ENCODE assay signal across 1 cellular context in the genomic region with DNA sequence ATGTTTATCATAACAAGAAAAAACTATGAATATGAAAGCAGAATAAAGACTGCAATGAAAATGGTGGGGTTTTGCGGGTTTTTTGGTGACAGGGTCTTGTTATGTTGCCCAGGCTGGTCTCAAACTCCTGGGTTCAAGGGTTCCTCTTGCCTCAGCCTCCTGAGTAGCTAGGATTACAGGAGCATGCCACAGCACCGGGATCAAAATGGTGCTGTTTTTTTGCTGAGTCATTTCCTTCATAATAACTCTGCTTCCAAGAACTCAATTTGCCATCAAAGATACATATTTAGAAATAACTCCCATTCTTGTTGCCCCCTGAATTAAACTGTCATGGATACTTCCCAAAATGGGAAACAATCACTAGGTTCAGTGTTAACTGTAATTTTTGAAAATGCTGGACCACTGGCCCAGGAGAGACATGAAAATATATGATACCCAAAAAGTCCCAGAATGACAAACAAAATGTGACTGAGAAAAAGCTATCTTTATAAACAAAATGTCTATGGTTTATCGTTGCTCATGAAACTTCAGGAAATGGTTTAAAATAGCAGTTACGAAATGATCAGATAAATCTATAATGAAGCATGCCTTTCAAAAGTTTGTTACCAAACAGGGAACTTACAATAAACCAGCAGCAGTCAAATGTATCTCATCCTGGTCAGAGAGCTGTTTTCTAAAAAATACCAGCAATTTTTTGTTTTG.
A peak's percentile ranks its signal among the peaks of the same experiment; 100 is the strongest.
TF ChIP-seq lines count a peak whose summit lies in the region.

No MANE protein-coding gene starts in this region.

TF ChIP-seq in K562, 482 proteins besides CTCF, POLR2A, EP300 and RAD21 (continued from another document and continues in another):
- TF ChIP-seq, protein P1, sequence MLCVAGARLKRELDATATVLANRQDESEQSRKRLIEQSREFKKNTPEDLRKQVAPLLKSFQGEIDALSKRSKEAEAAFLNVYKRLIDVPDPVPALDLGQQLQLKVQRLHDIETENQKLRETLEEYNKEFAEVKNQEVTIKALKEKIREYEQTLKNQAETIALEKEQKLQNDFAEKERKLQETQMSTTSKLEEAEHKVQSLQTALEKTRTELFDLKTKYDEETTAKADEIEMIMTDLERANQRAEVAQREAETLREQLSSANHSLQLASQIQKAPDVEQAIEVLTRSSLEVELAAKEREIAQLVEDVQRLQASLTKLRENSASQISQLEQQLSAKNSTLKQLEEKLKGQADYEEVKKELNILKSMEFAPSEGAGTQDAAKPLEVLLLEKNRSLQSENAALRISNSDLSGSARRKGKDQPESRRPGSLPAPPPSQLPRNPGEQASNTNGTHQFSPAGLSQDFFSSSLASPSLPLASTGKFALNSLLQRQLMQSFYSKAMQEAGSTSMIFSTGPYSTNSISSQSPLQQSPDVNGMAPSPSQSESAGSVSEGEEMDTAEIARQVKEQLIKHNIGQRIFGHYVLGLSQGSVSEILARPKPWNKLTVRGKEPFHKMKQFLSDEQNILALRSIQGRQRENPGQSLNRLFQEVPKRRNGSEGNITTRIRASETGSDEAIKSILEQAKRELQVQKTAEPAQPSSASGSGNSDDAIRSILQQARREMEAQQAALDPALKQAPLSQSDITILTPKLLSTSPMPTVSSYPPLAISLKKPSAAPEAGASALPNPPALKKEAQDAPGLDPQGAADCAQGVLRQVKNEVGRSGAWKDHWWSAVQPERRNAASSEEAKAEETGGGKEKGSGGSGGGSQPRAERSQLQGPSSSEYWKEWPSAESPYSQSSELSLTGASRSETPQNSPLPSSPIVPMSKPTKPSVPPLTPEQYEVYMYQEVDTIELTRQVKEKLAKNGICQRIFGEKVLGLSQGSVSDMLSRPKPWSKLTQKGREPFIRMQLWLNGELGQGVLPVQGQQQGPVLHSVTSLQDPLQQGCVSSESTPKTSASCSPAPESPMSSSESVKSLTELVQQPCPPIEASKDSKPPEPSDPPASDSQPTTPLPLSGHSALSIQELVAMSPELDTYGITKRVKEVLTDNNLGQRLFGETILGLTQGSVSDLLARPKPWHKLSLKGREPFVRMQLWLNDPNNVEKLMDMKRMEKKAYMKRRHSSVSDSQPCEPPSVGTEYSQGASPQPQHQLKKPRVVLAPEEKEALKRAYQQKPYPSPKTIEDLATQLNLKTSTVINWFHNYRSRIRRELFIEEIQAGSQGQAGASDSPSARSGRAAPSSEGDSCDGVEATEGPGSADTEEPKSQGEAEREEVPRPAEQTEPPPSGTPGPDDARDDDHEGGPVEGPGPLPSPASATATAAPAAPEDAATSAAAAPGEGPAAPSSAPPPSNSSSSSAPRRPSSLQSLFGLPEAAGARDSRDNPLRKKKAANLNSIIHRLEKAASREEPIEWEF (CRISPR knock-in tag; IDR thresholded peaks at IDR 0.05): peak; percentile 88
- TF ChIP-seq CEBPG (CRISPR knock-in tag; IDR thresholded peaks at IDR 0.05) (no peak), CEBPG (tag; conservative IDR thresholded peaks at IDR 0.05 in 1 of 2, IDR thresholded peaks at IDR 0.05 in 1 of 2) (peak; percentile 20 to 53; a peak in 2 of 4 replicates), ZSCAN29 (IDR thresholded peaks at IDR 0.05) (no peak), ETV5 (CRISPR knock-in tag; IDR thresholded peaks at IDR 0.05; ENCODE audit: low read depth) (no peak; the same call in 1 of the 2 replicates), KLF16 (IDR thresholded peaks at IDR 0.05) (no peak), SRSF9 (IDR thresholded peaks at IDR 0.05; ENCODE audit: borderline replicate concordance, low read depth, low read length) (no peak), NR4A1 (CRISPR knock-in tag; IDR thresholded peaks at IDR 0.05) (no peak), NR4A1 (tag; IDR thresholded peaks at IDR 0.05) (peak; percentile 82; the same call in 1 of the 2 replicates), CCNT2 (IDR thresholded peaks at IDR 0.05; ENCODE audit: borderline replicate concordance, extremely low read depth, insufficient read length, low read depth, low read length) (no peak), ZNF23 (CRISPR knock-in tag; IDR thresholded peaks at IDR 0.05) (no peak), DMBX1 (CRISPR knock-in tag; IDR thresholded peaks at IDR 0.05; ENCODE audit: borderline replicate concordance) (peak; percentile 91), COPS2 (conservative IDR thresholded peaks at IDR 0.05) (no peak), FOXA1 (IDR thresholded peaks at IDR 0.05; ENCODE audit: borderline replicate concordance) (no peak), RFX7 (CRISPR knock-in tag; IDR thresholded peaks at IDR 0.05) (no peak), ZNF408 (CRISPR knock-in tag; IDR thresholded peaks at IDR 0.05; ENCODE audit: low read depth) (no peak), POLR3G (IDR thresholded peaks at IDR 0.05; ENCODE audit: extremely low read depth, insufficient read length, insufficient replicate concordance) (no peak), ZNF586 (CRISPR knock-in tag; conservative IDR thresholded peaks at IDR 0.05) (0 out of 2 replicates have a peak, but pooled peaks have one; percentile 31), SMAD2 (IDR thresholded peaks at IDR 0.05; ENCODE audit: low read depth, low read length) (no peak), ZC3H4 (CRISPR knock-in tag; IDR thresholded peaks at IDR 0.05; ENCODE audit: borderline replicate concordance) (no peak), GABPA (tag; conservative IDR thresholded peaks at IDR 0.05; ENCODE audit: low read depth) (peak; percentile 47), POLR2H (tag; IDR thresholded peaks at IDR 0.05; ENCODE audit: low read depth) (peak; percentile 92), SRSF3 (IDR thresholded peaks at IDR 0.05; ENCODE audit: insufficient read depth, low read length) (no peak), ZNF444 (CRISPR knock-in tag; IDR thresholded peaks at IDR 0.05) (0 out of 2 replicates have a peak, but pooled peaks have one; percentile 61), HNRNPLL (IDR thresholded peaks at IDR 0.05; ENCODE audit: low read depth, low read length, poor library complexity, severe bottlenecking) (no peak), POLR2B (IDR thresholded peaks at IDR 0.05; ENCODE audit: low read depth, partially characterized antibody) (no peak), MYBL2 (IDR thresholded peaks at IDR 0.05; ENCODE audit: low read depth) (peak; percentile 43; the same call in 1 of the 2 replicates), MYBL2 (CRISPR knock-in tag; IDR thresholded peaks at IDR 0.05; ENCODE audit: borderline replicate concordance) (no peak), ZNF174 (CRISPR knock-in tag; IDR thresholded peaks at IDR 0.05) (no peak), IFI16 (CRISPR knock-in tag; IDR thresholded peaks at IDR 0.05) (no peak), ZNF384 (IDR thresholded peaks at IDR 0.05; ENCODE audit: low read depth, low read length) (0 out of 2 replicates have a peak, but pooled peaks have one; percentile 21), MECOM (CRISPR knock-in tag; IDR thresholded peaks at IDR 0.05) (peak; percentile 44; the same call in 1 of the 2 replicates), ZNF668 (CRISPR knock-in tag; IDR thresholded peaks at IDR 0.05) (no peak; the same call in 1 of the 2 replicates), HDAC6 (IDR thresholded peaks at IDR 0.05; ENCODE audit: low read depth, low read length) (no peak), ZBED1 (IDR thresholded peaks at IDR 0.05) (no peak)
- TF ChIP-seq, protein P2, sequence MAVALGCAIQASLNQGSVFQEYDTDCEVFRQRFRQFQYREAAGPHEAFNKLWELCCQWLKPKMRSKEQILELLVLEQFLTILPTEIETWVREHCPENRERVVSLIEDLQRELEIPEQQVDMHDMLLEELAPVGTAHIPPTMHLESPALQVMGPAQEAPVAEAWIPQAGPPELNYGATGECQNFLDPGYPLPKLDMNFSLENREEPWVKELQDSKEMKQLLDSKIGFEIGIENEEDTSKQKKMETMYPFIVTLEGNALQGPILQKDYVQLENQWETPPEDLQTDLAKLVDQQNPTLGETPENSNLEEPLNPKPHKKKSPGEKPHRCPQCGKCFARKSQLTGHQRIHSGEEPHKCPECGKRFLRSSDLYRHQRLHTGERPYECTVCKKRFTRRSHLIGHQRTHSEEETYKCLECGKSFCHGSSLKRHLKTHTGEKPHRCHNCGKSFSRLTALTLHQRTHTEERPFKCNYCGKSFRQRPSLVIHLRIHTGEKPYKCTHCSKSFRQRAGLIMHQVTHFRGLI (CRISPR knock-in tag; IDR thresholded peaks at IDR 0.05): peak; percentile 47; the same call in 1 of the 2 replicates
- TF ChIP-seq, protein P3, sequence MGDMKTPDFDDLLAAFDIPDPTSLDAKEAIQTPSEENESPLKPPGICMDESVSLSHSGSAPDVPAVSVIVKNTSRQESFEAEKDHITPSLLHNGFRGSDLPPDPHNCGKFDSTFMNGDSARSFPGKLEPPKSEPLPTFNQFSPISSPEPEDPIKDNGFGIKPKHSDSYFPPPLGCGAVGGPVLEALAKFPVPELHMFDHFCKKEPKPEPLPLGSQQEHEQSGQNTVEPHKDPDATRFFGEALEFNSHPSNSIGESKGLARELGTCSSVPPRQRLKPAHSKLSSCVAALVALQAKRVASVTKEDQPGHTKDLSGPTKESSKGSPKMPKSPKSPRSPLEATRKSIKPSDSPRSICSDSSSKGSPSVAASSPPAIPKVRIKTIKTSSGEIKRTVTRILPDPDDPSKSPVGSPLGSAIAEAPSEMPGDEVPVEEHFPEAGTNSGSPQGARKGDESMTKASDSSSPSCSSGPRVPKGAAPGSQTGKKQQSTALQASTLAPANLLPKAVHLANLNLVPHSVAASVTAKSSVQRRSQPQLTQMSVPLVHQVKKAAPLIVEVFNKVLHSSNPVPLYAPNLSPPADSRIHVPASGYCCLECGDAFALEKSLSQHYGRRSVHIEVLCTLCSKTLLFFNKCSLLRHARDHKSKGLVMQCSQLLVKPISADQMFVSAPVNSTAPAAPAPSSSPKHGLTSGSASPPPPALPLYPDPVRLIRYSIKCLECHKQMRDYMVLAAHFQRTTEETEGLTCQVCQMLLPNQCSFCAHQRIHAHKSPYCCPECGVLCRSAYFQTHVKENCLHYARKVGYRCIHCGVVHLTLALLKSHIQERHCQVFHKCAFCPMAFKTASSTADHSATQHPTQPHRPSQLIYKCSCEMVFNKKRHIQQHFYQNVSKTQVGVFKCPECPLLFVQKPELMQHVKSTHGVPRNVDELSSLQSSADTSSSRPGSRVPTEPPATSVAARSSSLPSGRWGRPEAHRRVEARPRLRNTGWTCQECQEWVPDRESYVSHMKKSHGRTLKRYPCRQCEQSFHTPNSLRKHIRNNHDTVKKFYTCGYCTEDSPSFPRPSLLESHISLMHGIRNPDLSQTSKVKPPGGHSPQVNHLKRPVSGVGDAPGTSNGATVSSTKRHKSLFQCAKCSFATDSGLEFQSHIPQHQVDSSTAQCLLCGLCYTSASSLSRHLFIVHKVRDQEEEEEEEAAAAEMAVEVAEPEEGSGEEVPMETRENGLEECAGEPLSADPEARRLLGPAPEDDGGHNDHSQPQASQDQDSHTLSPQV (IDR thresholded peaks at IDR 0.05): peak; percentile 99
- TF ChIP-seq, protein P4, sequence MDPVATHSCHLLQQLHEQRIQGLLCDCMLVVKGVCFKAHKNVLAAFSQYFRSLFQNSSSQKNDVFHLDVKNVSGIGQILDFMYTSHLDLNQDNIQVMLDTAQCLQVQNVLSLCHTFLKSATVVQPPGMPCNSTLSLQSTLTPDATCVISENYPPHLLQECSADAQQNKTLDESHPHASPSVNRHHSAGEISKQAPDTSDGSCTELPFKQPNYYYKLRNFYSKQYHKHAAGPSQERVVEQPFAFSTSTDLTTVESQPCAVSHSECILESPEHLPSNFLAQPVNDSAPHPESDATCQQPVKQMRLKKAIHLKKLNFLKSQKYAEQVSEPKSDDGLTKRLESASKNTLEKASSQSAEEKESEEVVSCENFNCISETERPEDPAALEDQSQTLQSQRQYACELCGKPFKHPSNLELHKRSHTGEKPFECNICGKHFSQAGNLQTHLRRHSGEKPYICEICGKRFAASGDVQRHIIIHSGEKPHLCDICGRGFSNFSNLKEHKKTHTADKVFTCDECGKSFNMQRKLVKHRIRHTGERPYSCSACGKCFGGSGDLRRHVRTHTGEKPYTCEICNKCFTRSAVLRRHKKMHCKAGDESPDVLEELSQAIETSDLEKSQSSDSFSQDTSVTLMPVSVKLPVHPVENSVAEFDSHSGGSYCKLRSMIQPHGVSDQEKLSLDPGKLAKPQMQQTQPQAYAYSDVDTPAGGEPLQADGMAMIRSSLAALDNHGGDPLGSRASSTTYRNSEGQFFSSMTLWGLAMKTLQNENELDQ (CRISPR knock-in tag; IDR thresholded peaks at IDR 0.05; ENCODE audit: borderline replicate concordance): no peak
- TF ChIP-seq, protein P5, sequence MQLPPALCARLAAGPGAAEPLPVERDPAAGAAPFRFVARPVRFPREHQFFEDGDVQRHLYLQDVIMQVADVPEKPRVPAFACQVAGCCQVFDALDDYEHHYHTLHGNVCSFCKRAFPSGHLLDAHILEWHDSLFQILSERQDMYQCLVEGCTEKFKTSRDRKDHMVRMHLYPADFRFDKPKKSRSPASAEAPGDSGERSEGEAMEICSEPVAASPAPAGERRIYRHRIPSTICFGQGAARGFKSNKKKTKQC (CRISPR knock-in tag; IDR thresholded peaks at IDR 0.05): no peak
- TF ChIP-seq, protein P6, sequence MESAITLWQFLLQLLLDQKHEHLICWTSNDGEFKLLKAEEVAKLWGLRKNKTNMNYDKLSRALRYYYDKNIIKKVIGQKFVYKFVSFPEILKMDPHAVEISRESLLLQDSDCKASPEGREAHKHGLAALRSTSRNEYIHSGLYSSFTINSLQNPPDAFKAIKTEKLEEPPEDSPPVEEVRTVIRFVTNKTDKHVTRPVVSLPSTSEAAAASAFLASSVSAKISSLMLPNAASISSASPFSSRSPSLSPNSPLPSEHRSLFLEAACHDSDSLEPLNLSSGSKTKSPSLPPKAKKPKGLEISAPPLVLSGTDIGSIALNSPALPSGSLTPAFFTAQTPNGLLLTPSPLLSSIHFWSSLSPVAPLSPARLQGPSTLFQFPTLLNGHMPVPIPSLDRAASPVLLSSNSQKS (CRISPR knock-in tag; IDR thresholded peaks at IDR 0.05): peak; percentile 65; the same call in 1 of the 2 replicates
- TF ChIP-seq, protein P7, sequence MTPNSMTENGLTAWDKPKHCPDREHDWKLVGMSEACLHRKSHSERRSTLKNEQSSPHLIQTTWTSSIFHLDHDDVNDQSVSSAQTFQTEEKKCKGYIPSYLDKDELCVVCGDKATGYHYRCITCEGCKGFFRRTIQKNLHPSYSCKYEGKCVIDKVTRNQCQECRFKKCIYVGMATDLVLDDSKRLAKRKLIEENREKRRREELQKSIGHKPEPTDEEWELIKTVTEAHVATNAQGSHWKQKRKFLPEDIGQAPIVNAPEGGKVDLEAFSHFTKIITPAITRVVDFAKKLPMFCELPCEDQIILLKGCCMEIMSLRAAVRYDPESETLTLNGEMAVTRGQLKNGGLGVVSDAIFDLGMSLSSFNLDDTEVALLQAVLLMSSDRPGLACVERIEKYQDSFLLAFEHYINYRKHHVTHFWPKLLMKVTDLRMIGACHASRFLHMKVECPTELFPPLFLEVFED (CRISPR knock-in tag; conservative IDR thresholded peaks at IDR 0.05): peak; percentile 86
- TF ChIP-seq, protein P8, sequence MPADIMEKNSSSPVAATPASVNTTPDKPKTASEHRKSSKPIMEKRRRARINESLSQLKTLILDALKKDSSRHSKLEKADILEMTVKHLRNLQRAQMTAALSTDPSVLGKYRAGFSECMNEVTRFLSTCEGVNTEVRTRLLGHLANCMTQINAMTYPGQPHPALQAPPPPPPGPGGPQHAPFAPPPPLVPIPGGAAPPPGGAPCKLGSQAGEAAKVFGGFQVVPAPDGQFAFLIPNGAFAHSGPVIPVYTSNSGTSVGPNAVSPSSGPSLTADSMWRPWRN (IDR thresholded peaks at IDR 0.05; ENCODE audit: low read depth): no peak
- TF ChIP-seq, protein P9, sequence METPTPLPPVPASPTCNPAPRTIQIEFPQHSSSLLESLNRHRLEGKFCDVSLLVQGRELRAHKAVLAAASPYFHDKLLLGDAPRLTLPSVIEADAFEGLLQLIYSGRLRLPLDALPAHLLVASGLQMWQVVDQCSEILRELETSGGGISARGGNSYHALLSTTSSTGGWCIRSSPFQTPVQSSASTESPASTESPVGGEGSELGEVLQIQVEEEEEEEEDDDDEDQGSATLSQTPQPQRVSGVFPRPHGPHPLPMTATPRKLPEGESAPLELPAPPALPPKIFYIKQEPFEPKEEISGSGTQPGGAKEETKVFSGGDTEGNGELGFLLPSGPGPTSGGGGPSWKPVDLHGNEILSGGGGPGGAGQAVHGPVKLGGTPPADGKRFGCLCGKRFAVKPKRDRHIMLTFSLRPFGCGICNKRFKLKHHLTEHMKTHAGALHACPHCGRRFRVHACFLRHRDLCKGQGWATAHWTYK (CRISPR knock-in tag; IDR thresholded peaks at IDR 0.05): 0 out of 2 replicates have a peak, but pooled peaks have one; percentile 13
